In the genomic region with DNA sequence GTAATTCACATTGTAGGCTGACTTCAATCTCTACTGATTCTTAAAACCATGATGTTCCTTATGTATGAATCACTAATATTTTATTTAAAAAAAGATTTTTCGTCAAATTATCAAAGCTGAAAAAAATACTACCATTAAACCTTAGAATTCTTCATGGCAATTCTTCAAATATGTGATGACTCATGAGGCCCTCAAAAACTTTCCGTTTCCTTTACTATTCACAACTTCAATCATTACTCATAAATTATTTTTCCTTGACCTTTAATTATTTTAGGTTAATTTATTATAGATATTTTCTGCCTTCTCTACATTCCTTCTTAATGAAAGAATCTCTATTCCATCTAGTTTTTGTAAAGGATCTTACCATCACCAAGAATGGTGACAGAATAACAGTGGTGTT, we compare ENCODE assay signal across 26 cellular contexts.
A peak's percentile ranks its signal among the peaks of the same experiment; 100 is the strongest.
DNase-seq lines count a peak whose midpoint lies in the region; ATAC-seq and TF ChIP-seq lines count a peak whose summit lies in the region.
"Had no signal": no experiment of that assay in that cellular context is flagged by ENCODE, and none has a peak within 500 bp of the region (broad histone marks: within the 10 kb centered on the region; RNA-seq: fewer than 3 reads in every experiment).

No MANE protein-coding gene starts in this region.

- H2AFZ ChIP-seq in GM23248: no peak overlapping the region
- H2AFZ ChIP-seq: parathyroid adenoma had no signal

- H3F3A ChIP-seq in GM23248 (ENCODE audit: insufficient read depth): 0 out of 2 replicates have a peak, but pooled peaks cover 4% of the 10 kb centered on the region

- no peak for TF ChIP-seq CTCF in fibroblast of the aortic adventitia (IDR thresholded peaks at IDR 0.05; ENCODE audit: insufficient read depth, low read length)

- in situ Hi-C loops in GM23248 (cut with MboI): no loop called here

- no peak overlapping the region for H3K9ac ChIP-seq in GM23248
- H3K9ac ChIP-seq in skeletal muscle satellite cell (ENCODE audit: low read depth, low read length): no peak overlapping the region
- H3K9ac ChIP-seq: parathyroid adenoma had no signal

- no peak overlapping the region for H3K4me2 ChIP-seq in GM23248 (ENCODE audit: unreplicated experiment)
- H3K4me2 ChIP-seq in skeletal muscle satellite cell (ENCODE audit: low read length): peak overlapping the region; percentile 8

- no peak overlapping the region for H3K4me3 ChIP-seq in GM23248
- no peak overlapping the region for H3K4me3 ChIP-seq in fibroblast of the aortic adventitia (ENCODE audit: low read depth, low read length)
- no peak overlapping the region for H3K4me3 ChIP-seq in skeletal muscle satellite cell (ENCODE audit: low read length)
- H3K4me3 ChIP-seq: adrenal gland, sigmoid colon, uterus had no signal

- H3K27me3 ChIP-seq in GM23248 (replicated peaks; ENCODE audit: insufficient read depth) (no peaks in the 10 kb centered on the region), skeletal muscle satellite cell (ENCODE audit: control insufficient read depth, insufficient read depth, low read length) (no peaks in the 10 kb centered on the region)
- H3K27me3 ChIP-seq: adrenal gland, sigmoid colon, uterus had no signal

- H3K9me2 ChIP-seq in GM23248 (ENCODE audit: insufficient read depth): no peaks in the 10 kb centered on the region

- no peaks in the 10 kb centered on the region for H3K79me2 ChIP-seq in GM23248 (ENCODE audit: insufficient read depth)
- H3K79me2 ChIP-seq: parathyroid adenoma had no signal

- ATAC-seq in HG02610 (IDR thresholded peaks at IDR 0.05; ENCODE audit: unreplicated experiment): no peak
- ATAC-seq: HCT116; natural killer cell; stimulated activated effector memory CD8-positive, alpha-beta T cell treated with anti-CD3 and anti-CD28 coated beads, Interleukin-12 subunit alpha, Interleukin-12 subunit beta, amount 100 ng/mL, for 72 hours had no signal

- no peaks in the 10 kb centered on the region; the same call in 1 of the 2 replicates for H3K4me1 ChIP-seq in GM23248 (ENCODE audit: insufficient read depth)
- H3K4me1 ChIP-seq in skeletal muscle satellite cell (ENCODE audit: control insufficient read depth, insufficient read depth, low read length): peaks cover 15% of the 10 kb centered on the region
- H3K4me1 ChIP-seq: parathyroid adenoma, sigmoid colon, uterus had no signal

- 25 to 30% methylated on average over 2 of the region's 2 CpGs for WGBS in GM23248 (ENCODE audit: low coverage in 1 of 2, low lambda C conversion rate in 2 of 2, missing lambda C conversion rate in 2 of 2), 2 experiments

- peak; percentile 7 for DNase-seq in GM23248
- DNase-seq in astrocyte of the hippocampus (ENCODE audit: low read depth, low spot score): peak; percentile 52
- peak; percentile 52 for DNase-seq in fibroblast of the aortic adventitia (ENCODE audit: low read depth)
- DNase-seq in activated CD4-positive, CD25-positive, alpha-beta regulatory T cell treated with anti-CD3 and anti-CD28 coated beads, Interleukin-2, amount 50 U/mL, for 72 hours: no peak
- DNase-seq in NCI-H1417 treated with DMSO at 0.1 percent for 48 hours (lab: John Stamatoyannopoulos, UW): no peak
- no peak for DNase-seq in MV-4-11 (lab: John Stamatoyannopoulos, UW)
- DNase-seq: activated CD4-positive, alpha-beta memory T cell treated with anti-CD3 and anti-CD28 coated beads, Interleukin-2, amount 10 ng/mL, durations not matched to agents 7 days and 5 days; activated CD4-positive, CD25-positive, alpha-beta regulatory T cell; activated naive CD4-positive, alpha-beta T cell; adrenal gland; CD4-positive, CD25-positive, alpha-beta regulatory T cell; central memory CD4-positive, alpha-beta T cell; DMS153; glutamatergic neuron; KBM-7; natural killer cell; NCI-H1930; NCI-H82; sigmoid colon; T1000; uterus had no signal

- H3K27ac ChIP-seq in GM23248: no peak overlapping the region
- H3K27ac ChIP-seq: adrenal gland, parathyroid adenoma, sigmoid colon, uterus had no signal

- H3K9me3 ChIP-seq in GM23248 (ENCODE audit: low read depth) (no peaks in the 10 kb centered on the region), skeletal muscle satellite cell (replicated peaks; ENCODE audit: low read length) (no peaks in the 10 kb centered on the region)
- H3K9me3 ChIP-seq: adrenal gland, sigmoid colon, uterus had no signal

- no peaks in the 10 kb centered on the region for H4K20me1 ChIP-seq in GM23248 (ENCODE audit: insufficient read depth)

- H3K36me3 ChIP-seq in GM23248 (ENCODE audit: low read depth) (no peaks in the 10 kb centered on the region), skeletal muscle satellite cell (ENCODE audit: insufficient read depth, low read length) (no peaks in the 10 kb centered on the region)
- H3K36me3 ChIP-seq: adrenal gland, sigmoid colon, uterus had no signal

Comparison
In these comparisons a context has a peak if more than half of its experiments do, and no peak if none do; other contexts are left out.
1. DNase-seq: peak in GM23248 (single experiment), astrocyte of the hippocampus (single experiment) and fibroblast of the aortic adventitia (single experiment); none in activated CD4-positive, CD25-positive, alpha-beta regulatory T cell treated with anti-CD3 and anti-CD28 coated beads, Interleukin-2, amount 50 U/mL, for 72 hours (single experiment), NCI-H1417 treated with DMSO at 0.1 percent for 48 hours (single experiment) and MV-4-11 (single experiment).